In genomic region chr1:228930479-228930957, GRCh38 we compare ENCODE assay signal across 1 cellular context.
TF ChIP-seq lines count a peak whose summit lies in the region.

No MANE protein-coding gene starts in this region.

TF ChIP-seq in K562, 482 proteins besides CTCF, POLR2A, EP300 and RAD21 (continued from another document):
- TF ChIP-seq NFYB (IDR thresholded peaks at IDR 0.05; ENCODE audit: extremely low read depth, insufficient read length) (no peak), MAFK (IDR thresholded peaks at IDR 0.05; ENCODE audit: low read length) (peak; percentile 29; the same call in 1 of the 2 replicates), E4F1 (CRISPR knock-in tag; IDR thresholded peaks at IDR 0.05; ENCODE audit: borderline replicate concordance) (no peak), XRCC3 (IDR thresholded peaks at IDR 0.05) (no peak), TBL1XR1 (IDR thresholded peaks at IDR 0.05; ENCODE audit: low read length in 2 of 2) (no peak), ZFP30 (CRISPR knock-in tag; IDR thresholded peaks at IDR 0.05; ENCODE audit: borderline replicate concordance) (no peak), TFE3 (CRISPR knock-in tag; IDR thresholded peaks at IDR 0.05) (0 out of 2 replicates have a peak, but pooled peaks have one; percentile 14), MTA2 (IDR thresholded peaks at IDR 0.05; ENCODE audit: low read depth) (no peak)
TF ChIP-seq in K562: peak in this region for 8.
